ENCODE assay signal across 20 cellular contexts in genomic region chr19:50837300-50837699, GRCh38. TPM values are rescaled to one million over a fixed set of nuclear protein-coding genes. Genes with fewer than 3 reads are reported as not detected.
DNase-seq lines count a peak whose midpoint lies in the region; ATAC-seq and TF ChIP-seq lines count a peak whose summit lies in the region.
"Had no signal": no experiment of that assay in that cellular context is flagged by ENCODE, and none has a peak within 500 bp of the region (broad histone marks: within the 10 kb centered on the region; RNA-seq: fewer than 3 reads in every experiment).

No MANE protein-coding gene starts in this region.

- H3K4me1 Mint-ChIP-seq in CD8-positive, alpha-beta memory T cell: peaks cover 11 to 15% (median 13%) of the 10 kb centered on the region in 3 donors

- peak overlapping the region; percentile 100 for H3K27ac ChIP-seq in 22Rv1
- H3K27ac ChIP-seq in CD8-positive, alpha-beta memory T cell (ENCODE audit: low read depth, low read length): no peak overlapping the region
- H3K27ac ChIP-seq: gastrocnemius medialis had no signal

- intact Hi-C loops in left colon (cut with DNase I, micrococcal nuclease): no loop called here

- no peak for DNase-seq in CD8-positive, alpha-beta memory T cell
- peak; percentile 33 for DNase-seq in RPMI8226
- DNase-seq in left colon: peak; percentile 57 to 60
- no peak for DNase-seq in mucosa of gallbladder (ENCODE audit: low spot score)
- DNase-seq: activated gamma-delta T cell; effector CD8-positive, alpha-beta T cell; gastrocnemius medialis; GF-D8; HCEC 1CT; kidney; NCI-H446 treated with DMSO at 0.1 percent for 48 hours; Peyer's patch; stimulated activated naive CD8-positive, alpha-beta T cell treated with anti-CD3 and anti-CD28 coated beads, Interleukin-15, Interleukin-2, amounts not matched to agents 100 U/mL and 50 U/mL, for 24 hours had no signal

- H3K9me3 Mint-ChIP-seq in CD8-positive, alpha-beta memory T cell: peaks cover 0 to 9% (median 7%) of the 10 kb centered on the region in 5 donors

- H3K36me3 Mint-ChIP-seq in CD8-positive, alpha-beta memory T cell: no peaks in the 10 kb centered on the region

- H3K4me3 ChIP-seq in CD8-positive, alpha-beta memory T cell (ENCODE audit: low read length): no peak overlapping the region
- H3K4me3 ChIP-seq: gastrocnemius medialis, Peyer's patch had no signal

- POLR2A ChIA-PET in CD8-positive, alpha-beta memory T cell (lab: Charles Lee): no interaction called here

- no peaks in the 10 kb centered on the region for H3K36me3 ChIP-seq in CD8-positive, alpha-beta memory T cell (ENCODE audit: insufficient read depth, low read length)
- H3K36me3 ChIP-seq: gastrocnemius medialis, Peyer's patch had no signal

- peak overlapping the region in 5 of 7 donors; percentile 33 to 85 (median 64) for H3K4me3 Mint-ChIP-seq in CD8-positive, alpha-beta memory T cell

- peaks cover 13% of the 10 kb centered on the region for H3K4me1 ChIP-seq in CD8-positive, alpha-beta memory T cell (ENCODE audit: insufficient read depth, low read length)

- peaks cover 18 to 49% of the 10 kb centered on the region in 2 donors for H3K27me3 Mint-ChIP-seq in CD8-positive, alpha-beta memory T cell

- peaks cover 10% of the 10 kb centered on the region for H3K27me3 ChIP-seq in CD8-positive, alpha-beta memory T cell (ENCODE audit: insufficient read depth, low read length, poor library complexity, severe bottlenecking)
- H3K27me3 ChIP-seq: Peyer's patch had no signal

- H3K9me3 ChIP-seq in CD8-positive, alpha-beta memory T cell (ENCODE audit: low read length): no peaks in the 10 kb centered on the region
- H3K9me3 ChIP-seq: gastrocnemius medialis, Peyer's patch had no signal

- no peak overlapping the region for H3K27ac Mint-ChIP-seq in CD8-positive, alpha-beta memory T cell

- CTCF ChIA-PET in CD8-positive, alpha-beta memory T cell (lab: Charles Lee): no interaction called here

- TF ChIP-seq CTCF in 22Rv1 (IDR thresholded peaks at IDR 0.05): no peak

- peak; percentile 44 for ATAC-seq in left colon
- ATAC-seq in GM18511 (IDR thresholded peaks at IDR 0.05; ENCODE audit: unreplicated experiment): no peak
- no peak for ATAC-seq in GM21360 (IDR thresholded peaks at IDR 0.05; ENCODE audit: unreplicated experiment)
- ATAC-seq in GM18502 (IDR thresholded peaks at IDR 0.05; ENCODE audit: poor library complexity, unreplicated experiment): no peak
- ATAC-seq: gastrocnemius medialis; stimulated activated naive CD8-positive, alpha-beta T cell treated with anti-CD3 and anti-CD28 coated beads, Interleukin-15, Interleukin-2, amounts not matched to agents 100 U/mL and 50 U/mL, for 24 hours had no signal

RNA-seq across cellular contexts. Expression of gene KLK15, which starts 3.9 kb away (rescaled TPM):
- total RNA-seq in CD8-positive, alpha-beta memory T cell: not detected
- not detected for polyA plus RNA-seq in CD8-positive, alpha-beta memory T cell
- total RNA-seq in left colon (1 to 10 TPM; 4.5 to 8.5 TPM), mucosa of gallbladder (not detected)
- total RNA-seq: gastrocnemius medialis; kidney; Peyer's patch; sciatic nerve; T-helper 2 cell treated with Interferon-gamma antibody and Interleukin-4, amounts not matched to agents 100 ng/mL and 5 ng/mL, for 36 hours had no signal
- polyA plus RNA-seq: BJ had no signal

RNA-seq across cellular contexts. Expression of gene KLK1, which starts 13.7 kb away (rescaled TPM):
- total RNA-seq in CD8-positive, alpha-beta memory T cell: under 1 TPM; 0.27 to 0.39 TPM
- not detected for polyA plus RNA-seq in CD8-positive, alpha-beta memory T cell
- 100 to 1,000 TPM; 182 to 236 TPM for total RNA-seq in left colon
- total RNA-seq in mucosa of gallbladder: 1.5 TPM

RNA-seq across cellular contexts. Expression of gene KLK3, which starts 17.4 kb away (rescaled TPM):
- not detected for total RNA-seq in CD8-positive, alpha-beta memory T cell
- polyA plus RNA-seq in CD8-positive, alpha-beta memory T cell: not detected
- total RNA-seq in left colon: 10 to 100 TPM in 1 of 2 donors, 1 to 10 TPM in 1; 5.7 to 11.7 TPM
- not detected for total RNA-seq in mucosa of gallbladder
- total RNA-seq: gastrocnemius medialis; kidney; sciatic nerve; T-helper 2 cell treated with Interferon-gamma antibody and Interleukin-4, amounts not matched to agents 100 ng/mL and 5 ng/mL, for 36 hours had no signal
- polyA plus RNA-seq: BJ had no signal

RNA-seq across cellular contexts. Expression of gene KLK2, which starts 35.9 kb away (rescaled TPM):
- not detected for total RNA-seq in CD8-positive, alpha-beta memory T cell
- not detected for polyA plus RNA-seq in CD8-positive, alpha-beta memory T cell
- total RNA-seq in left colon (under 1 TPM in 1 of 2 donors, not detected in 1; 0.12 TPM), mucosa of gallbladder (not detected)
- total RNA-seq: gastrocnemius medialis, kidney, Peyer's patch, sciatic nerve had no signal
- polyA plus RNA-seq: BJ had no signal

RNA-seq across cellular contexts. Expression of gene ACP4, which starts 47.1 kb away (rescaled TPM):
- not detected for total RNA-seq in CD8-positive, alpha-beta memory T cell
- polyA plus RNA-seq in CD8-positive, alpha-beta memory T cell: not detected
- total RNA-seq in left colon: not detected
- total RNA-seq in mucosa of gallbladder: not detected
- total RNA-seq: gastrocnemius medialis; kidney; Peyer's patch; sciatic nerve; T-helper 2 cell treated with Interferon-gamma antibody and Interleukin-4, amounts not matched to agents 100 ng/mL and 5 ng/mL, for 36 hours had no signal
- polyA plus RNA-seq: BJ had no signal

Comparison
In these comparisons a context has a peak if more than half of its experiments do, and no peak if none do; other contexts are left out.
1. DNase-seq: peak in RPMI8226 (single experiment) and left colon (2 of 2); none in CD8-positive, alpha-beta memory T cell (0 of 5) and mucosa of gallbladder (single experiment).
2. RNA of gene KLK1, which starts 13.7 kb away (total RNA-seq): 182 to 236 TPM in left colon; 1.5 TPM in mucosa of gallbladder (single experiment) and 0.27 to 0.39 TPM in CD8-positive, alpha-beta memory T cell; every median in the first group is over 10 times any median in the second.